Comparison of ENCODE assay signal across 21 cellular contexts in genomic region chr2:24912986-24913385, GRCh38.
"Had no signal": no experiment of that assay in that cellular context is flagged by ENCODE, and none has a peak within 500 bp of the region (broad histone marks: within the 10 kb centered on the region; RNA-seq: fewer than 3 reads in every experiment).

No MANE protein-coding gene starts in this region.

- H3K27ac Mint-ChIP-seq: activated CD4-positive, alpha-beta memory T cell treated with anti-CD3 and anti-CD28 coated beads for 36 hours; activated CD4-positive, alpha-beta T cell treated with anti-CD3 and anti-CD28 coated beads for 36 hours; activated naive CD4-positive, alpha-beta T cell treated with anti-CD3 and anti-CD28 coated beads, Interleukin-2, amount 10 ng/mL, durations not matched to agents 7 days and 5 days; activated naive CD8-positive, alpha-beta T cell treated with anti-CD3 and anti-CD28 coated beads, Interleukin-2, amount 50 U/mL, for 24 hours; activated T-cell treated with anti-CD3 and anti-CD28 coated beads, Interleukin-2, amount 50 U/mL, for 24 hours; activated T-helper 2 cell treated with anti-CD3 and anti-CD28 coated beads, Interferon-gamma antibody, Interleukin-2, Interleukin-4, amounts not matched to agents 10 μg/mL and 5 μg/mL and 100 μg/mL, durations not matched to agents 14 hours and 24 hours and 36 hours; stimulated activated naive CD8-positive, alpha-beta T cell treated with anti-CD3 and anti-CD28 coated beads, Interleukin-15, amount 100 ng/mL, for 72 hours; T-helper 2 cell treated with Interferon-gamma antibody and Interleukin-4, amounts not matched to agents 5 μg/mL and 100 μg/mL, for 36 hours; type B pancreatic cell had no signal

- H3K36me3 ChIP-seq: left lung, prostate gland, right atrium auricular region had no signal

- H3K4me3 ChIP-seq: esophagus muscularis mucosa, gastroesophageal sphincter, heart left ventricle, left lung, prostate gland, right atrium auricular region, skin epidermis, suprapubic skin had no signal

- H3K27me3 Mint-ChIP-seq: activated CD4-positive, alpha-beta memory T cell treated with anti-CD3 and anti-CD28 coated beads for 36 hours; activated CD4-positive, alpha-beta T cell treated with anti-CD3 and anti-CD28 coated beads for 36 hours; activated naive CD8-positive, alpha-beta T cell treated with anti-CD3 and anti-CD28 coated beads, Interleukin-2, amount 50 U/mL, for 24 hours; activated T-cell treated with anti-CD3 and anti-CD28 coated beads, Interleukin-2, amount 50 U/mL, for 24 hours; stimulated activated naive CD8-positive, alpha-beta T cell treated with anti-CD3 and anti-CD28 coated beads, Interleukin-15, amount 100 ng/mL, for 72 hours; type B pancreatic cell had no signal

- H3K4me1 ChIP-seq: prostate gland had no signal

- H3K27ac ChIP-seq: heart left ventricle, left lung, prostate gland, right atrium auricular region, skin epidermis, suprapubic skin had no signal

- DNase-seq: activated CD4-positive, alpha-beta memory T cell treated with anti-CD3 and anti-CD28 coated beads for 36 hours; activated CD4-positive, alpha-beta T cell treated with anti-CD3 and anti-CD28 coated beads for 36 hours; activated naive CD4-positive, alpha-beta T cell treated with anti-CD3 and anti-CD28 coated beads, Interleukin-2, amount 10 ng/mL, durations not matched to agents 7 days and 5 days; activated naive CD8-positive, alpha-beta T cell treated with anti-CD3 and anti-CD28 coated beads, Interleukin-2, amount 50 U/mL, for 24 hours; activated T-cell treated with anti-CD3 and anti-CD28 coated beads, Interleukin-2, amount 50 U/mL, for 24 hours; dermis blood vessel endothelial cell; effector memory CD4-positive, alpha-beta T cell; heart left ventricle; stimulated activated CD4-positive, alpha-beta T cell treated with anti-CD3 and anti-CD28 coated beads, Interleukin-15, amount 100 ng/mL, for 24 hours; stimulated activated CD4-positive, alpha-beta T cell treated with anti-CD3 and anti-CD28 coated beads, Interleukin-2, amount 100 ng/mL, for 48 hours; stimulated activated naive CD8-positive, alpha-beta T cell treated with anti-CD3 and anti-CD28 coated beads, Interleukin-15, amount 100 ng/mL, for 72 hours had no signal

- H3K4me3 Mint-ChIP-seq: activated CD4-positive, alpha-beta memory T cell treated with anti-CD3 and anti-CD28 coated beads for 36 hours; activated CD4-positive, alpha-beta T cell treated with anti-CD3 and anti-CD28 coated beads for 36 hours; activated naive CD4-positive, alpha-beta T cell treated with anti-CD3 and anti-CD28 coated beads, Interleukin-2, amount 10 ng/mL, durations not matched to agents 7 days and 5 days; activated naive CD8-positive, alpha-beta T cell treated with anti-CD3 and anti-CD28 coated beads, Interleukin-2, amount 50 U/mL, for 24 hours; activated T-cell treated with anti-CD3 and anti-CD28 coated beads, Interleukin-2, amount 50 U/mL, for 24 hours; stimulated activated naive CD8-positive, alpha-beta T cell treated with anti-CD3 and anti-CD28 coated beads, Interleukin-15, amount 100 ng/mL, for 72 hours; T-helper 2 cell treated with Interferon-gamma antibody and Interleukin-4, amounts not matched to agents 5 μg/mL and 100 μg/mL, for 36 hours; type B pancreatic cell had no signal

- ATAC-seq: activated CD4-positive, alpha-beta T cell treated with anti-CD3 and anti-CD28 coated beads for 36 hours; activated naive CD8-positive, alpha-beta T cell treated with anti-CD3 and anti-CD28 coated beads, Interleukin-2, amount 50 U/mL, for 24 hours; gastroesophageal sphincter; heart left ventricle; left lung; stimulated activated naive CD8-positive, alpha-beta T cell treated with anti-CD3 and anti-CD28 coated beads, Interleukin-15, amount 100 ng/mL, for 72 hours had no signal

- H3K9me3 ChIP-seq: prostate gland had no signal

- H3K27me3 ChIP-seq: esophagus muscularis mucosa, gastroesophageal sphincter, heart left ventricle, right atrium auricular region, suprapubic skin had no signal

- H3K9me3 Mint-ChIP-seq: activated CD4-positive, alpha-beta memory T cell treated with anti-CD3 and anti-CD28 coated beads for 36 hours; activated naive CD4-positive, alpha-beta T cell treated with anti-CD3 and anti-CD28 coated beads, Interleukin-2, amount 10 ng/mL, durations not matched to agents 7 days and 5 days; activated T-cell treated with anti-CD3 and anti-CD28 coated beads, Interleukin-2, amount 50 U/mL, for 24 hours; stimulated activated naive CD8-positive, alpha-beta T cell treated with anti-CD3 and anti-CD28 coated beads, Interleukin-15, amount 100 ng/mL, for 72 hours; T-helper 2 cell treated with Interferon-gamma antibody and Interleukin-4, amounts not matched to agents 5 μg/mL and 100 μg/mL, for 36 hours had no signal
